ENCODE assay signal across 8 cellular contexts in the genomic region with DNA sequence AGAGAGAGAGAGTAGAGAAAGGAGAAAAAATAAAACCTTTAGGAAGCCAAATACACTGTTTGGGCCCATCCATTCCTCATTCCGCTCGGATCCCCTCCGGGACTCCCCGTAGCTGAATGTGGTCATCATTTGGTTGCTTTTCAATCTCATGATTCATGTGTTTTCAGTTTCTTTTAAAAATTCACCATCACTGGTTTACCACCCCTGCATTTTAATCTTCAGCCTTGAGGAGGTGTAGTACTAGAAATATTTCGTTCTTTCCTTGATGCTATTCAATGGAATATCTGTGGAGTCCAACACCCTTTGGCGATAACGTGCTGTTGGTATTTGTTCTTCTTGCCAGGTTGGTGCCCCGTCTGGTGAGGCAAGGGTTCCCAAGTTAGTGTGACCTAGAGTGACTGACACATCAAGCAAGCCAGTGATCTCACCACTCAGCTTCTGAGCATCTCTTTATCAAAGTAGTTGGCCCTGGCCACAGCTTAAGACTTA.
DNase-seq lines count a peak whose midpoint lies in the region; ATAC-seq and TF ChIP-seq lines count a peak whose summit lies in the region.

No MANE protein-coding gene starts in this region.

- H3K4me1 Mint-ChIP-seq in activated CD8-positive, alpha-beta T cell treated with anti-CD3 and anti-CD28 coated beads, Interleukin-2, amount 10 ng/mL, durations not matched to agents 7 days and 5 days (ENCODE audit: low read depth) = peaks cover 68% of the 10 kb centered on the region
- H3K4me1 Mint-ChIP-seq in memory B cell = peaks cover 35% of the 10 kb centered on the region

- 77 to 84% methylated on average over 8 of the region's 8 CpGs for WGBS in body of pancreas, 2 donors

- CTCF ChIA-PET in activated CD8-positive, alpha-beta T cell treated with anti-CD3 and anti-CD28 coated beads, Interleukin-2, amount 10 ng/mL, durations not matched to agents 7 days and 5 days (lab: Charles Lee) = interaction anchor here (0.7 to 4.7 kb wide), 13 partner anchors 9 to 119 kb away, joined by 3 to 29 read pairs (median 4); partner anchors contain the start of gene PLXNC1

- peak overlapping the region; percentile 77 for H3K4me3 Mint-ChIP-seq in activated CD8-positive, alpha-beta T cell treated with anti-CD3 and anti-CD28 coated beads, Interleukin-2, amount 10 ng/mL, durations not matched to agents 7 days and 5 days
- peak overlapping the region; percentile 86 for H3K4me3 Mint-ChIP-seq in memory B cell

- no peaks in the 10 kb centered on the region for H3K36me3 ChIP-seq in vagina
- H3K36me3 ChIP-seq in body of pancreas (replicated peaks in 1 of 2; ENCODE audit: insufficient read depth in 1 of 2, low read depth in 2 of 2) = no peaks in the 10 kb centered on the region

- no peaks in the 10 kb centered on the region for H3K9me3 ChIP-seq in vagina
- no peaks in the 10 kb centered on the region for H3K9me3 ChIP-seq in body of pancreas

- H3K4me1 ChIP-seq in vagina (peaks cover 5% of the 10 kb centered on the region), body of pancreas (no peaks in the 10 kb centered on the region)

- H3K27me3 ChIP-seq in vagina (no peaks in the 10 kb centered on the region), body of pancreas (no peaks in the 10 kb centered on the region)

- TF ChIP-seq CTCF in vagina (IDR thresholded peaks at IDR 0.05) = no peak
- TF ChIP-seq CTCF in body of pancreas (IDR thresholded peaks at IDR 0.05) = no peak

- TF ChIP-seq POLR2A in vagina (IDR thresholded peaks at IDR 0.05) (no peak), body of pancreas (IDR thresholded peaks at IDR 0.05) (no peak)

- no peaks in the 10 kb centered on the region for H3K9me3 Mint-ChIP-seq in activated CD8-positive, alpha-beta T cell treated with anti-CD3 and anti-CD28 coated beads, Interleukin-2, amount 10 ng/mL, durations not matched to agents 7 days and 5 days (ENCODE audit: insufficient read depth)
- H3K9me3 Mint-ChIP-seq in memory B cell = no peaks in the 10 kb centered on the region

- POLR2A ChIA-PET in activated CD8-positive, alpha-beta T cell treated with anti-CD3 and anti-CD28 coated beads, Interleukin-2, amount 10 ng/mL, durations not matched to agents 7 days and 5 days (lab: Charles Lee) = interaction anchor here (0.6 to 1.8 kb wide), 15 partner anchors 9 to 252 kb away, joined by 3 to 18 read pairs (median 3); partner anchors contain the start of gene PLXNC1

- H3K27ac ChIP-seq in vagina = peak overlapping the region; percentile 29
- H3K27ac ChIP-seq in body of pancreas = no peak overlapping the region

- ATAC-seq in GM19035 (IDR thresholded peaks at IDR 0.05; ENCODE audit: unreplicated experiment) = peak; percentile 40
- ATAC-seq in HG03045 (IDR thresholded peaks at IDR 0.05; ENCODE audit: unreplicated experiment) = peak; percentile 35
- peak; percentile 32 for ATAC-seq in activated CD8-positive, alpha-beta T cell treated with anti-CD3 and anti-CD28 coated beads, Interleukin-2, amount 10 ng/mL, durations not matched to agents 7 days and 5 days
- peak; percentile 25 for ATAC-seq in memory B cell (ENCODE audit: low read depth)
- ATAC-seq in body of pancreas = no peak

- no peaks in the 10 kb centered on the region for H3K27me3 Mint-ChIP-seq in activated CD8-positive, alpha-beta T cell treated with anti-CD3 and anti-CD28 coated beads, Interleukin-2, amount 10 ng/mL, durations not matched to agents 7 days and 5 days (ENCODE audit: low read depth)
- H3K27me3 Mint-ChIP-seq in memory B cell = no peaks in the 10 kb centered on the region

- H3K4me3 ChIP-seq in vagina = peak overlapping the region; percentile 3 to 9
- no peak overlapping the region for H3K4me3 ChIP-seq in body of pancreas

- H3K27ac Mint-ChIP-seq in activated CD8-positive, alpha-beta T cell treated with anti-CD3 and anti-CD28 coated beads, Interleukin-2, amount 10 ng/mL, durations not matched to agents 7 days and 5 days = peak overlapping the region; percentile 97
- peak overlapping the region; percentile 99 for H3K27ac Mint-ChIP-seq in memory B cell

- intact Hi-C loops in vagina (cut with DNase I) = no loop called here
- intact Hi-C loops in body of pancreas (cut with DNase I) = no loop called here

- peak; percentile 35 for DNase-seq in activated CD8-positive, alpha-beta T cell treated with anti-CD3 and anti-CD28 coated beads, Interleukin-2, amount 10 ng/mL, durations not matched to agents 7 days and 5 days
- peak in 1 of 2 donors; percentile 48 for DNase-seq in memory B cell (ENCODE audit: low spot score in 2 of 2)
- DNase-seq in vagina (ENCODE audit: extremely low spot score in 2 of 2) = no peak
- no peak for DNase-seq in body of pancreas
- DNase-seq in superior temporal gyrus (ENCODE audit: extremely low spot score) = no peak
- no peak for DNase-seq in DMS 273 (lab: John Stamatoyannopoulos, UW; ENCODE audit: unreplicated experiment)

- H3K36me3 Mint-ChIP-seq in activated CD8-positive, alpha-beta T cell treated with anti-CD3 and anti-CD28 coated beads, Interleukin-2, amount 10 ng/mL, durations not matched to agents 7 days and 5 days (ENCODE audit: low read depth) = peaks cover 58% of the 10 kb centered on the region
- peaks cover 6% of the 10 kb centered on the region for H3K36me3 Mint-ChIP-seq in memory B cell

Comparison
In these comparisons a context has a peak if more than half of its experiments do, and no peak if none do; other contexts are left out.
1. H3K4me3 ChIP-seq: peak in vagina (2 of 2); none in body of pancreas (0 of 2).